In genomic region chr15:101242999-101243336, GRCh38 we compare ENCODE assay signal across 8 cellular contexts. TPM values are rescaled to one million over a fixed set of nuclear protein-coding genes. Genes with fewer than 3 reads are reported as not detected.
A peak's percentile ranks its signal among the peaks of the same experiment; 100 is the strongest.
DNase-seq lines count a peak whose midpoint lies in the region; ATAC-seq and TF ChIP-seq lines count a peak whose summit lies in the region.

No MANE protein-coding gene starts in this region.

- no peak for ATAC-seq in activated CD8-positive, alpha-beta T cell treated with anti-CD3 and anti-CD28 coated beads for 36 hours
- peak in 1 of 2 donors; percentile 18 for ATAC-seq in lower lobe of right lung
- no peak for ATAC-seq in GM18517 (IDR thresholded peaks at IDR 0.05; ENCODE audit: unreplicated experiment)
- ATAC-seq in GM21526 (IDR thresholded peaks at IDR 0.05; ENCODE audit: low FRiP score, unreplicated experiment), result no peak

- H3K27me3 ChIP-seq in BLaER1, result no peaks in the 10 kb centered on the region
- no peaks in the 10 kb centered on the region for H3K27me3 ChIP-seq in GM23248 (replicated peaks; ENCODE audit: insufficient read depth)
- H3K27me3 ChIP-seq in lower lobe of right lung (ENCODE audit: low read depth), result no peaks in the 10 kb centered on the region

- peak overlapping the region; percentile 37 for H3K4me3 Mint-ChIP-seq in activated CD8-positive, alpha-beta T cell treated with anti-CD3 and anti-CD28 coated beads for 36 hours

- no peak for TF ChIP-seq CTCF in activated CD8-positive, alpha-beta T cell treated with anti-CD3 and anti-CD28 coated beads for 36 hours (IDR thresholded peaks at IDR 0.05)
- no peak for TF ChIP-seq CTCF in lower lobe of right lung (IDR thresholded peaks at IDR 0.05)

- H3K4me2 ChIP-seq in BLaER1, result peak overlapping the region; percentile 90
- peak overlapping the region; percentile 35 for H3K4me2 ChIP-seq in GM23248 (ENCODE audit: unreplicated experiment)

- H3K9me3 Mint-ChIP-seq in activated CD8-positive, alpha-beta T cell treated with anti-CD3 and anti-CD28 coated beads for 36 hours, result no peaks in the 10 kb centered on the region

- no peak overlapping the region for H2AFZ ChIP-seq in GM23248

- peak overlapping the region; percentile 50 for H3K4me3 ChIP-seq in BLaER1
- H3K4me3 ChIP-seq in GM23248, result no peak overlapping the region
- H3K4me3 ChIP-seq in lower lobe of right lung, result peak overlapping the region; percentile 23

- H3K4me1 Mint-ChIP-seq in activated CD8-positive, alpha-beta T cell treated with anti-CD3 and anti-CD28 coated beads for 36 hours (ENCODE audit: low read depth), result peaks cover 90% of the 10 kb centered on the region

- peaks cover 40% of the 10 kb centered on the region for H3F3A ChIP-seq in GM23248 (ENCODE audit: insufficient read depth)

- H3K9me2 ChIP-seq in GM23248 (ENCODE audit: insufficient read depth), result no peaks in the 10 kb centered on the region

- H3K9ac ChIP-seq in BLaER1, result peak overlapping the region; percentile 65; the same call in 1 of the 2 replicates
- H3K9ac ChIP-seq in GM23248, result no peak overlapping the region

- 49 to 62% methylated on average over 6 of the region's 6 CpGs for WGBS in GM23248 (ENCODE audit: low coverage in 1 of 2, low lambda C conversion rate in 2 of 2, missing lambda C conversion rate in 2 of 2), 2 experiments

- H3K27ac Mint-ChIP-seq in activated CD8-positive, alpha-beta T cell treated with anti-CD3 and anti-CD28 coated beads for 36 hours, result peak overlapping the region; percentile 85

- H3K27me3 Mint-ChIP-seq in activated CD8-positive, alpha-beta T cell treated with anti-CD3 and anti-CD28 coated beads for 36 hours, result no peaks in the 10 kb centered on the region

- H3K36me3 Mint-ChIP-seq in activated CD8-positive, alpha-beta T cell treated with anti-CD3 and anti-CD28 coated beads for 36 hours (ENCODE audit: low read depth), result peaks cover 73% of the 10 kb centered on the region

- peaks cover 15% of the 10 kb centered on the region for H3K9me3 ChIP-seq in BLaER1
- H3K9me3 ChIP-seq in GM23248 (ENCODE audit: low read depth), result no peaks in the 10 kb centered on the region
- no peaks in the 10 kb centered on the region for H3K9me3 ChIP-seq in lower lobe of right lung

- peaks cover 43% of the 10 kb centered on the region for H3K36me3 ChIP-seq in BLaER1
- H3K36me3 ChIP-seq in GM23248 (ENCODE audit: low read depth), result no peaks in the 10 kb centered on the region
- H3K36me3 ChIP-seq in lower lobe of right lung, result no peaks in the 10 kb centered on the region

- H3K27ac ChIP-seq in BLaER1 (peak overlapping the region; percentile 81), GM23248 (peak overlapping the region; percentile 47; the same call in 1 of the 2 replicates), lower lobe of right lung (peak overlapping the region; percentile 42)

- CTCF ChIA-PET in activated CD8-positive, alpha-beta T cell treated with anti-CD3 and anti-CD28 coated beads for 36 hours (lab: Charles Lee), result interaction anchor here (0.9 to 1.9 kb wide), 4 partner anchors 13 to 227 kb away, joined by 3 to 5 read pairs (median 3); no protein-coding TSS in a partner anchor

- DNase-seq in GM23248 (no peak), lower lobe of right lung (no peak), COLO668 (lab: John Stamatoyannopoulos, UW; ENCODE audit: unreplicated experiment) (no peak), UCSD-AML1 (lab: John Stamatoyannopoulos, UW; ENCODE audit: unreplicated experiment) (no peak)
- no peak for DNase-seq in activated CD8-positive, alpha-beta T cell treated with anti-CD3 and anti-CD28 coated beads for 36 hours

- intact Hi-C loops in activated CD8-positive, alpha-beta T cell treated with anti-CD3 and anti-CD28 coated beads for 36 hours (cut with micrococcal nuclease), result loop anchor here (5.0 kb wide), 1 partner anchor 36 kb away; no protein-coding TSS in a partner anchor
- intact Hi-C loops in lower lobe of right lung (cut with DNase I), result no loop called here

- H3K4me1 ChIP-seq in BLaER1, result peaks cover 87% of the 10 kb centered on the region
- H3K4me1 ChIP-seq in GM23248 (ENCODE audit: insufficient read depth), result peaks cover 29% of the 10 kb centered on the region
- H3K4me1 ChIP-seq in lower lobe of right lung, result peaks cover 98% of the 10 kb centered on the region

- H4K20me1 ChIP-seq in BLaER1 (peaks cover 95% of the 10 kb centered on the region), GM23248 (ENCODE audit: insufficient read depth) (peaks cover 16% of the 10 kb centered on the region)

- POLR2A ChIA-PET in activated CD8-positive, alpha-beta T cell treated with anti-CD3 and anti-CD28 coated beads for 36 hours (lab: Charles Lee), result interaction anchor here (0.6 to 5.2 kb wide), 6 partner anchors 9 to 191 kb away, joined by 3 to 28 read pairs (median 4); partner anchors contain the start of genes CHSY1 and SNRPA1

- in situ Hi-C loops in GM23248 (cut with MboI), result no loop called here

- H3K79me2 ChIP-seq in GM23248 (ENCODE audit: insufficient read depth), result peaks cover 100% of the 10 kb centered on the region

RNA-seq across cellular contexts. Expression of gene CHSY1, which starts 8.9 kb away (rescaled TPM):
- 29.8 and 31.3 TPM in 2 replicates for total RNA-seq in GM23248 (2014; rRNA removed; shearing (Covaris generic))
- polyA plus RNA-seq in GM23248 (2016; fragmentation: Nextera tagmentation; extraction: Ambion mirVana), result 4.8 and 5.2 TPM in 2 replicates
- 10 to 100 TPM; 57.9 to 58.3 TPM for total RNA-seq in activated CD8-positive, alpha-beta T cell treated with anti-CD3 and anti-CD28 coated beads for 36 hours
- total RNA-seq in lower lobe of right lung, result 25.6 TPM

RNA-seq across cellular contexts. Expression of gene SELENOS, which starts 34.3 kb away (rescaled TPM):
- 98.7 and 98.9 TPM in 2 replicates for total RNA-seq in GM23248 (2014; rRNA removed; shearing (Covaris generic))
- polyA plus RNA-seq in GM23248 (2016; fragmentation: Nextera tagmentation; extraction: Ambion mirVana), result 142 TPM in 2 replicates
- 10 to 100 TPM; 18.8 to 21.6 TPM for total RNA-seq in activated CD8-positive, alpha-beta T cell treated with anti-CD3 and anti-CD28 coated beads for 36 hours
- total RNA-seq in lower lobe of right lung, result 64.5 TPM

RNA-seq across cellular contexts. Expression of gene SNRPA1, which starts 52.1 kb away (rescaled TPM):
- total RNA-seq in GM23248 (2014; rRNA removed; shearing (Covaris generic)), result 29.3 and 35.2 TPM in 2 replicates
- polyA plus RNA-seq in GM23248 (2016; fragmentation: Nextera tagmentation; extraction: Ambion mirVana), result 67.7 and 70.4 TPM in 2 replicates
- 100 to 1,000 TPM; 243 to 249 TPM for total RNA-seq in activated CD8-positive, alpha-beta T cell treated with anti-CD3 and anti-CD28 coated beads for 36 hours
- total RNA-seq in lower lobe of right lung, result 35.4 TPM
